In genomic region chr5:121377446-121377845, GRCh38 we compare ENCODE assay signal across 20 cellular contexts.
DNase-seq lines count a peak whose midpoint lies in the region; ATAC-seq, FAIRE-seq and TF ChIP-seq lines count a peak whose summit lies in the region.
"Had no signal": no experiment of that assay in that cellular context is flagged by ENCODE, and none has a peak within 500 bp of the region (broad histone marks: within the 10 kb centered on the region; RNA-seq: fewer than 3 reads in every experiment).

No MANE protein-coding gene starts in this region.

- no peaks in the 10 kb centered on the region for H3K4me1 ChIP-seq in adipocyte (ENCODE audit: control insufficient read depth, insufficient read depth, low read length)
- peaks cover 8% of the 10 kb centered on the region for H3K4me1 ChIP-seq in skeletal muscle satellite cell (ENCODE audit: control insufficient read depth, insufficient read depth, low read length)
- H3K4me1 ChIP-seq: SJSA1 had no signal

- no peak for ATAC-seq in GM18505 (IDR thresholded peaks at IDR 0.05; ENCODE audit: unreplicated experiment)

- H3K9ac ChIP-seq in adipocyte (ENCODE audit: low read length) (no peak overlapping the region), skeletal muscle satellite cell (ENCODE audit: low read depth, low read length) (no peak overlapping the region)

- DNase-seq in NCI-H2081 (lab: John Stamatoyannopoulos, UW), result peak; percentile 6 to 45
- DNase-seq in NCI-H2081 treated with DMSO at 0.1 percent for 48 hours (lab: John Stamatoyannopoulos, UW), result no peak
- peak; percentile 74 for DNase-seq in NCI-H1048 (lab: John Stamatoyannopoulos, UW)
- peak; percentile 18 for DNase-seq in adipocyte (ENCODE audit: low read depth)
- DNase-seq in RCC 7860 (ENCODE audit: low spot score), result no peak
- DNase-seq in activated CD4-positive, alpha-beta T cell treated with anti-CD3 and anti-CD28 coated beads for 4 hours, result no peak
- DNase-seq: Calu3; CD4-positive, alpha-beta memory T cell; MG63; NCI-H1092 treated with DMSO at 0.1 percent for 48 hours; NCI-H146; NCI-H2029 treated with DMSO at 0.1 percent for 48 hours; NCI-H510A treated with DMSO at 0.1 percent for 48 hours; NCI-H82 had no signal

- FAIRE-seq in RCC 7860 (lab: Jason Lieb, UNC), result no peak
- FAIRE-seq: GM12892, H54, HTR-8/SVneo had no signal

- no peak for TF ChIP-seq POLR2A in GM18505 (IDR thresholded peaks at IDR 0.05; ENCODE audit: borderline replicate concordance, extremely low read depth, insufficient read depth, insufficient read length)

- H3K36me3 ChIP-seq in adipocyte (ENCODE audit: control insufficient read depth, insufficient read depth, low read length, severe bottlenecking), result no peaks in the 10 kb centered on the region
- H3K36me3 ChIP-seq in skeletal muscle satellite cell (ENCODE audit: insufficient read depth, low read length), result no peaks in the 10 kb centered on the region
- H3K36me3 ChIP-seq: MG63, SJSA1 had no signal

- H3K27me3 ChIP-seq in adipocyte (replicated peaks; ENCODE audit: control insufficient read depth, insufficient read depth, low read length) (no peaks in the 10 kb centered on the region), skeletal muscle satellite cell (ENCODE audit: control insufficient read depth, insufficient read depth, low read length) (no peaks in the 10 kb centered on the region)
- H3K27me3 ChIP-seq: MG63, SJSA1 had no signal

- H3K4me2 ChIP-seq in skeletal muscle satellite cell (ENCODE audit: low read length), result peak overlapping the region; percentile 19

- H3K9me3 ChIP-seq in adipocyte (ENCODE audit: control insufficient read depth, low read length) (no peaks in the 10 kb centered on the region), skeletal muscle satellite cell (replicated peaks; ENCODE audit: low read length) (no peaks in the 10 kb centered on the region)
- H3K9me3 ChIP-seq: MG63, SJSA1 had no signal

- no peak overlapping the region for H3K4me3 ChIP-seq in adipocyte (ENCODE audit: low read length)
- H3K4me3 ChIP-seq in skeletal muscle satellite cell (ENCODE audit: low read length), result no peak overlapping the region
- H3K4me3 ChIP-seq: MG63, SJSA1 had no signal

Comparison
In these comparisons a context has a peak if more than half of its experiments do, and no peak if none do; other contexts are left out.
1. DNase-seq: peak in NCI-H2081 (2 of 2), NCI-H1048 (single experiment) and adipocyte (single experiment); none in NCI-H2081 treated with DMSO at 0.1 percent for 48 hours (single experiment), RCC 7860 (single experiment) and activated CD4-positive, alpha-beta T cell treated with anti-CD3 and anti-CD28 coated beads for 4 hours (0 of 2).